8 cellular contexts compared by ENCODE assay signal in the genomic region with DNA sequence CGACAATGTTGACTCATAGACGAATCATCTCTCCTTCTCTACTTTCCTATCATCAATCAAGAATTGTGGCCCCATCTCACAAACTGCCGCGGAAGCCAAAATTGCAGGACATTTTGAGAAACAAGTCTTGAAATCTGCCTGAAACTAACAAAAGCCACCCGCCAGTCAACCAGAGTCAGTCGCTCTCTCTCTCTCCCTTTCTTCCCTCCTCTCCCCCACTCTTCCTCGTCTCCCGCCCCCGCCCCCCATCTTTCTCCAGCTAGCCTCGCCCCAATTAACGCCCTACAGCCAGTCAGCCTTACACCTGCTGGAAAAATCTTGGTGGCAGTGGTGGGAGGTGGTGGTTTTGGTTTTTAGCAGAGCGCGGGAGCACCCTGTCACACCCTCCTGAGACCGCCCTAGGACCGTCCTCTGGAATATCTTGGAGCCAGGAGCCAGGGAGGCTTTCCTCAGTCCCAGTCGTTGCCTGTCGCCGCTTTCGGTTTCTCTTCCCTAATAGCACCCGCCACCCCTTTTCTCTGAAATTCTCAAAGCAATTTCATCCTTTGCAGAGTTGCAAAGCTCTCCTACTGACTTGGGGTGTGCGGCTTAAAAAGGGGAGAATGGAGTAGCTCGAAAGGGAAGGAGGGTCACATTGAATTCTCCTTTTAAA.
DNase-seq lines count a peak whose midpoint lies in the region; ATAC-seq, FAIRE-seq and TF ChIP-seq lines count a peak whose summit lies in the region.

No MANE protein-coding gene starts in this region.

- no peak overlapping the region for H3K14ac ChIP-seq in IMR-90 (replicated peaks; ENCODE audit: low read depth, low read length)

- SMC1A ChIA-PET in GM12878 (lab: Charles Lee; ENCODE audit: uncharacterized antibody, unreplicated experiment): interaction anchor here (1.1 to 2.2 kb wide), 4 partner anchors 9 to 414 kb away, joined by 3 to 8 read pairs (median 3); no protein-coding TSS in a partner anchor

- peak overlapping the region; percentile 49 for H2AFZ ChIP-seq in IMR-90 (replicated peaks; ENCODE audit: low read length, poor library complexity)
- no peak overlapping the region for H2AFZ ChIP-seq in GM12878 (ENCODE audit: control insufficient read depth, low read depth, low read length)
- H2AFZ ChIP-seq in OCI-LY7 (ENCODE audit: low read length): no peak overlapping the region

- H3K4me2 ChIP-seq in IMR-90 (ENCODE audit: low read depth, low read length) (peak overlapping the region; percentile 81), GM12878 (ENCODE audit: control insufficient read depth, insufficient read depth) (peak overlapping the region; percentile 35), OCI-LY7 (ENCODE audit: low read length) (no peak overlapping the region)

- H2AK5ac ChIP-seq in IMR-90 (ENCODE audit: low read depth, low read length): no peak overlapping the region

- no peak overlapping the region for H2BK120ac ChIP-seq in IMR-90 (ENCODE audit: low read depth, low read length)

- H4K91ac ChIP-seq in IMR-90 (ENCODE audit: insufficient read depth, low read depth, low read length): no peak overlapping the region

- no CpG with 5 or more reads among the region's 22 CpGs for WGBS in IMR-90 (ENCODE audit: extremely low coverage in 2 of 2, insufficient read length in 1 of 2), 2 experiments
- 2% methylated on average over 17 of the region's 22 CpGs for WGBS in GM12878 (ENCODE audit: insufficient coverage, insufficient replicate concordance, low lambda C conversion rate, missing lambda C conversion rate)

- H2BK20ac ChIP-seq in IMR-90 (ENCODE audit: low read depth, low read length): no peak overlapping the region

- H3K36me3 ChIP-seq in IMR-90 (ENCODE audit: control insufficient read depth, insufficient read depth, low read length): no peaks in the 10 kb centered on the region
- no peaks in the 10 kb centered on the region for H3K36me3 ChIP-seq in GM12878 (ENCODE audit: control insufficient read depth in 2 of 2, insufficient read depth in 2 of 2, low read length in 1 of 2)
- H3K36me3 ChIP-seq in OCI-LY7 (ENCODE audit: insufficient read depth, low read length): no peaks in the 10 kb centered on the region

- no peak overlapping the region for H3K56ac ChIP-seq in IMR-90 (ENCODE audit: extremely low read depth, insufficient read depth, low read length)

- H3K79me2 ChIP-seq in GM12878 (ENCODE audit: control insufficient read depth, insufficient read depth, low read length) (no peaks in the 10 kb centered on the region), OCI-LY7 (ENCODE audit: insufficient read depth, low read depth, low read length) (no peaks in the 10 kb centered on the region)

- in situ Hi-C loops in IMR-90 (cut with MboI; ENCODE audit: low sequenced_read_pairs): loop anchor here (25.0 kb wide), 2 partner anchors 1595 to 1945 kb away; no protein-coding TSS in a partner anchor
- in situ Hi-C loops in GM12878 (cut with MboI): loop anchor here (5.0 to 10.0 kb wide), 3 partner anchors 417 to 1685 kb away; partner anchors contain the start of gene ISL1

- H3K27ac ChIP-seq in IMR-90 (ENCODE audit: insufficient read depth, low read length) (no peak overlapping the region), GM12878 (ENCODE audit: control insufficient read depth, insufficient read depth) (no peak overlapping the region), OCI-LY7 (ENCODE audit: low read depth, low read length, poor library complexity, severe bottlenecking) (no peak overlapping the region)

- peaks cover 71% of the 10 kb centered on the region for H3K27me3 ChIP-seq in IMR-90 (ENCODE audit: control insufficient read depth, insufficient read depth, low read length)
- H3K27me3 ChIP-seq in GM12878 (replicated peaks in 1 of 2; ENCODE audit: control insufficient read depth in 2 of 2, insufficient read depth in 2 of 2, low read length in 1 of 2): peaks cover 9 to 38% of the 10 kb centered on the region in 2 experiments; a peak in 3 of 4 replicates
- H3K27me3 ChIP-seq in mononuclear cell (ENCODE audit: insufficient read depth, low read length): peaks cover 92% of the 10 kb centered on the region

- no peaks in the 10 kb centered on the region for H3K79me1 ChIP-seq in IMR-90 (ENCODE audit: low read depth in 1 of 2, low read length in 2 of 2)

- RAD21 ChIA-PET in GM12878 (lab: Charles Lee; ENCODE audit: unreplicated experiment): interaction anchor here (1.5 kb wide), 1 partner anchor 10 kb away, joined by 3 read pairs; no protein-coding TSS in a partner anchor

- peaks cover 8% of the 10 kb centered on the region for H3K9me3 ChIP-seq in IMR-90 (ENCODE audit: control insufficient read depth, insufficient read depth, low read length)
- no peaks in the 10 kb centered on the region for H3K9me3 ChIP-seq in GM12878 (replicated peaks; ENCODE audit: control insufficient read depth, insufficient read depth, low read length)
- no peaks in the 10 kb centered on the region for H3K9me3 ChIP-seq in mononuclear cell (ENCODE audit: low read depth, low read length)
- H3K9me3 ChIP-seq in OCI-LY7 (ENCODE audit: low read length): no peaks in the 10 kb centered on the region

- FAIRE-seq in GM12878 (lab: Jason Lieb, UNC): no peak

- no peak overlapping the region for H3K9ac ChIP-seq in IMR-90 (ENCODE audit: low read depth, low read length)
- no peak overlapping the region for H3K9ac ChIP-seq in GM12878 (ENCODE audit: control insufficient read depth, insufficient read depth, low read length)

- no peaks in the 10 kb centered on the region for H3K9me2 ChIP-seq in OCI-LY7 (ENCODE audit: insufficient read depth, low read length)

- H4K20me1 ChIP-seq in IMR-90 (ENCODE audit: insufficient read depth, low read length): no peaks in the 10 kb centered on the region
- no peaks in the 10 kb centered on the region for H4K20me1 ChIP-seq in GM12878 (ENCODE audit: control insufficient read depth, insufficient read depth)
- no peaks in the 10 kb centered on the region for H4K20me1 ChIP-seq in OCI-LY7 (ENCODE audit: insufficient read depth, low read length)

- TF ChIP-seq RAD21 in IMR-90 (IDR thresholded peaks at IDR 0.05; ENCODE audit: low read length) (no peak), GM12878 (IDR thresholded peaks at IDR 0.05; ENCODE audit: insufficient read depth, low read depth, low read length) (no peak)

- no peak overlapping the region for H3K18ac ChIP-seq in IMR-90 (ENCODE audit: low read depth, low read length)

- POLR2A ChIA-PET in IMR-90 (lab: Charles Lee; ENCODE audit: unreplicated experiment): no interaction called here
- POLR2A ChIA-PET in GM12878 (lab: Charles Lee): no interaction called here
- POLR2A ChIA-PET in OCI-LY7 (lab: Charles Lee): interaction anchor here (0.6 kb wide), 1 partner anchor 456 kb away, joined by 3 read pairs; no protein-coding TSS in a partner anchor

- TF ChIP-seq EP300 in GM12878 (IDR thresholded peaks at IDR 0.05; ENCODE audit: borderline replicate concordance in 1 of 2, control insufficient read depth in 1 of 2, low read depth in 2 of 2, low read length in 2 of 2): no peak

- no peak overlapping the region for H2BK5ac ChIP-seq in IMR-90 (ENCODE audit: low read depth, low read length, poor library complexity, severe bottlenecking)

- no peak overlapping the region for H3K23ac ChIP-seq in IMR-90 (ENCODE audit: low read depth, low read length)

- DNase-seq in AG09309 (ENCODE audit: low read depth): no peak
- DNase-seq in IMR-90: no peak
- DNase-seq in GM12878 (ENCODE audit: low read depth, low spot score): no peak
- no peak for DNase-seq in OCI-LY7 (ENCODE audit: low spot score)
- no peak for DNase-seq in stimulated activated CD4-positive, alpha-beta T cell treated with anti-CD3 and anti-CD28 coated beads, Interleukin-2, amount 100 ng/mL, for 24 hours
- no peak for DNase-seq in cerebellum (ENCODE audit: low spot score)

- H2AK9ac ChIP-seq in IMR-90 (replicated peaks; ENCODE audit: low read depth, low read length, poor library complexity): no peak overlapping the region

- no peak overlapping the region for H3K4ac ChIP-seq in IMR-90 (ENCODE audit: low read depth, low read length)

- intact Hi-C loops in IMR-90 (cut with micrococcal nuclease): no loop called here
- intact Hi-C loops in GM12878 (cut with micrococcal nuclease; ENCODE audit: unreplicated experiment): no loop called here
- intact Hi-C loops in OCI-LY7 (cut with micrococcal nuclease; ENCODE audit: unreplicated experiment): loop anchor here (10.0 kb wide), 1 partner anchor 407 kb away; no protein-coding TSS in a partner anchor

- H2BK15ac ChIP-seq in IMR-90 (ENCODE audit: low read depth, low read length): no peak overlapping the region

- TF ChIP-seq POLR2A in IMR-90 (IDR thresholded peaks at IDR 0.05; ENCODE audit: low read depth, low read length) (no peak), GM12878 (IDR thresholded peaks at IDR 0.05; ENCODE audit: low read depth, low read length) (no peak)

- H3K4me3 ChIP-seq in AG09309 (ENCODE audit: control insufficient read depth, low read depth, low read length) (peak overlapping the region; percentile 44), IMR-90 (ENCODE audit: insufficient read depth, low read depth, low read length) (peak overlapping the region; percentile 33), GM12878 (0 out of 2 replicates have a peak overlapping the region, but pooled peaks have one; percentile 2), mononuclear cell (ENCODE audit: low read length) (peak overlapping the region; percentile 22), OCI-LY7 (ENCODE audit: low read depth, low read length, poor library complexity, severe bottlenecking) (no peak overlapping the region)

- no peak overlapping the region for H4K5ac ChIP-seq in IMR-90 (ENCODE audit: low read depth, low read length)

- no peak overlapping the region for H4K8ac ChIP-seq in IMR-90 (ENCODE audit: low read depth in 2 of 2, low read length in 2 of 2)

- ATAC-seq in IMR-90 (ENCODE audit: low read depth): no peak
- peak; percentile 14; the same call in 1 of the 3 replicates for ATAC-seq in GM12878
- no peak for ATAC-seq in HG02678 (IDR thresholded peaks at IDR 0.05; ENCODE audit: unreplicated experiment)

- no peak for TF ChIP-seq CTCF in AG09309 (IDR thresholded peaks at IDR 0.05; ENCODE audit: control insufficient read depth, insufficient read depth, low read depth, low read length, missing control alignments)
- TF ChIP-seq CTCF in IMR-90 (conservative IDR thresholded peaks at IDR 0.05; ENCODE audit: low read depth, low read length): no peak
- TF ChIP-seq CTCF in GM12878 (IDR thresholded peaks at IDR 0.05 in 2 of 3, conservative IDR thresholded peaks at IDR 0.05 in 1 of 3; ENCODE audit: control insufficient read depth in 2 of 3, extremely low read depth in 1 of 3, insufficient read depth in 1 of 3, low read depth in 3 of 3, low read length in 3 of 3): no peak
- no peak for TF ChIP-seq CTCF in OCI-LY7 (conservative IDR thresholded peaks at IDR 0.05; ENCODE audit: low read length)

- no peaks in the 10 kb centered on the region for H3K9me1 ChIP-seq in IMR-90 (ENCODE audit: insufficient read depth, low read length)

- H3K4me1 ChIP-seq in IMR-90 (ENCODE audit: control insufficient read depth, insufficient read depth, low read length) (peaks cover 2% of the 10 kb centered on the region; the same call in 1 of the 2 replicates), GM12878 (ENCODE audit: control insufficient read depth, insufficient read depth, low read length) (peaks cover 3% of the 10 kb centered on the region; the same call in 1 of the 2 replicates), mononuclear cell (ENCODE audit: insufficient read depth, low read length) (peaks cover 52% of the 10 kb centered on the region), OCI-LY7 (ENCODE audit: insufficient read depth, low read length, poor library complexity, severe bottlenecking) (no peaks in the 10 kb centered on the region)

- CTCF ChIA-PET in IMR-90 (lab: Yijun Ruan, JAX) (no interaction called here), GM12878 (lab: Yijun Ruan, JAX) (interaction anchor here (0.6 to 3.1 kb wide), 5 partner anchors 9 to 1040 kb away, joined by 3 to 11 read pairs (median 3); no protein-coding TSS in a partner anchor), OCI-LY7 (lab: Charles Lee; ENCODE audit: unreplicated experiment) (no interaction called here)

- BruUV-seq in IMR-90 (replicated peaks; lab: Mats Ljungman, UMichigan): no TSS peak
- no TSS peak for BruUV-seq in GM12878 (replicated peaks; lab: Mats Ljungman, UMichigan)
- BruUV-seq in OCI-LY7 (replicated peaks; lab: Mats Ljungman, UMichigan): no TSS peak

- dilution Hi-C loops in IMR-90 (cut with HindIII; ENCODE audit: low sequenced_read_pairs, unreplicated experiment): no loop called here
